In the genomic region with DNA sequence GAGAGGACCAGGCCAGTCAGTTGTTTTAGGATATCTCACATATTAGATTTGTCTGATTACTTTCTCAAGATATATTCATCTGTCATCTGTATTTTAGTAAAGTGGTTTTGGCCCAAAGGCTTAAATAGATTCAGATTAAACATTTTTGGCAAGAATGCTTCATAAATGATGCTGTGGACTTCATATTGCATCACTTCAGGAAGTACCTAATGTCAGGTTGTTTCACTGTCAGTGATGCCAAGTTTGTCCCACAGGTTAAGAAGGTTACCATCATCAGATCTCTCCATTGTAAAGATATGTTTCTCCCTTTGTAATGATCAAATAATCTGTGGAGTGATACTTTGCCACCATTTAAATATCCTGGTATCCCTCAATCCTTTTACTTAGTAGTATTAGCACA, we compare ENCODE assay signal across 1 cellular context.
TF ChIP-seq lines count a peak whose summit lies in the region.

No MANE protein-coding gene starts in this region.

TF ChIP-seq in K562, 482 proteins besides CTCF, POLR2A, EP300 and RAD21:
- TF ChIP-seq, protein P1, sequence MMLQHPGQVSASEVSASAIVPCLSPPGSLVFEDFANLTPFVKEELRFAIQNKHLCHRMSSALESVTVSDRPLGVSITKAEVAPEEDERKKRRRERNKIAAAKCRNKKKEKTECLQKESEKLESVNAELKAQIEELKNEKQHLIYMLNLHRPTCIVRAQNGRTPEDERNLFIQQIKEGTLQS (IDR thresholded peaks at IDR 0.05) = peak; percentile 25; the same call in 1 of the 2 replicates
- TF ChIP-seq, protein P1 (CRISPR knock-in tag; conservative IDR thresholded peaks at IDR 0.05) = no peak
- TF ChIP-seq TGIF2 (CRISPR knock-in tag; IDR thresholded peaks at IDR 0.05) = no peak
